In the genomic region with DNA sequence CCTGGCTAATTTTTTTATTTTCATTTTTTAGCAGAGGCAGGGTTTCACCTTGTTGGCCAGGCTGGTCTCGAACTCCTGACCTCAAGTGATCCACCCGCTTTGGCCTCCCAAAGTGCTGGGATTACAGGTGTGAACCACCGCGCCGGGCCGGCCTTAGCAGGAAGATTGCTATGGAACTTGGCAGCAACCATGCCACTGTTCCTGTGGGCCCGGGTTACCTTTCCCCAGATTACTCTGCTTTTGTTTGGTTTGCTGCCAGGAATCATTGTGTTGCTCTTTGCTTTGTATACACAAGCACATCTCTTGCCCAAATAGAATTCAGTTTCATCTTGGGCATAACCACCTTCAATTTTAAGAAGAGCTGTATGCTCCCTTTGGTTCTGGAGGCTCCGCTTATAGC, we compare ENCODE assay signal across 6 cellular contexts. TPM values are rescaled to one million over a fixed set of nuclear protein-coding genes. Genes with fewer than 3 reads are reported as not detected.
"Had no signal": no experiment of that assay in that cellular context is flagged by ENCODE, and none has a peak within 500 bp of the region (broad histone marks: within the 10 kb centered on the region; RNA-seq: fewer than 3 reads in every experiment).

No MANE protein-coding gene starts in this region.

RNA-seq across cellular contexts. Expression of gene SLC35D3, which starts 51.7 kb away (rescaled TPM):
- total RNA-seq: HepG2, HT1080, IMR-90, NCI-H460, Right ventricle myocardium superior, SJSA1 had no signal
- polyA plus RNA-seq: HepG2, IMR-90 had no signal
